Comparison of ENCODE assay signal across 1 cellular context in the genomic region with DNA sequence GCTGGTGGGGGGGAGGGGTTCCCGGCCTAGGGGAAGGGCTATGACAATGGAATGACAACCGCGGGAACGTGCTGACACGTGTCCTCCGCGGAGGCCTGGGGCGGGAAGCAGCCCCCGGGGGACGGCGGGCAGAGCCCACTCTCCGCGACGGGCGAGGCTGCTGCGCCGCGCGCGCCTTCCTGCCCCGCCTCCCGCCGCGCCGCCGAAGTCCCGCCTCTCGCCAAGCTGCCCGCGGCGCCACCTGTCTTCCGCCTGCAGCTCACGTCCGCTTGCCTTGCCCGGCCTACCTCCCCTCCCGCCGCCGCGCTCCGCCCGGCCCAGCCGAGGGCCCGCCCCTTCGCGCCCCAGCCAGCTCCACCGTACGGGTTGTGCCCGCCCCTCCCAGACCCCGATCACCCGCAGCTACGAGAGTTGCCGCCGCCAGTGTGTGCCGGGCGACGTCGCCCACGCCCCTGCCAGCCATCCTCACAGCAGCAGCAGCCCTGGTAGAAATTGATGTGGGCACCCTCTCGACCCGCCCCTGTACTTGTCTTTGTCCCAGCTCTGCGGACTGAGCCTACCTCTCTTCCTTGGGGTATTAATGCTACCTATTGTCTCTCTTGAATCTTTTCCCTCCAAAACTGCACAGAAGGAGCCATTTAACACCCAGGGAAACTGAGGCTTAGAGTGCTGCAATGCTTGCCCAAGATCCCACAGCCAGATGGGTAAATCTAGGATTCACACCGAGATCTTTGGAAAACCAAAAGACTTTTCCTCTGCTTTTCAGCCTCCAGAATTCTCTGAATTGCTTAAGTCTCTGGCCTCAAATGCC.
A peak's percentile ranks its signal among the peaks of the same experiment; 100 is the strongest.
TF ChIP-seq lines count a peak whose summit lies in the region.

A gene with protein sequence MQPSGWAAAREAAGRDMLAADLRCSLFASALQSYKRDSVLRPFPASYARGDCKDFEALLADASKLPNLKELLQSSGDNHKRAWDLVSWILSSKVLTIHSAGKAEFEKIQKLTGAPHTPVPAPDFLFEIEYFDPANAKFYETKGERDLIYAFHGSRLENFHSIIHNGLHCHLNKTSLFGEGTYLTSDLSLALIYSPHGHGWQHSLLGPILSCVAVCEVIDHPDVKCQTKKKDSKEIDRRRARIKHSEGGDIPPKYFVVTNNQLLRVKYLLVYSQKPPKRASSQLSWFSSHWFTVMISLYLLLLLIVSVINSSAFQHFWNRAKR (minus strand): TSS at position 180 of the 811 bp plus-strand sequence. CDS start 457 bp downstream, outside the sequence.

TF ChIP-seq in HepG2, 621 proteins besides CTCF, POLR2A, EP300 and RAD21 (continued from another document and continues in another):
- no peak for TF ChIP-seq HOXA9 (CRISPR knock-in tag; IDR thresholded peaks at IDR 0.05; ENCODE audit: borderline replicate concordance)
- no peak for TF ChIP-seq ATF1 (CRISPR knock-in tag; IDR thresholded peaks at IDR 0.05)
- no peak for TF ChIP-seq LCORL (IDR thresholded peaks at IDR 0.05)
- TF ChIP-seq LCORL (CRISPR knock-in tag; IDR thresholded peaks at IDR 0.05) = no peak
- TF ChIP-seq, protein P1, sequence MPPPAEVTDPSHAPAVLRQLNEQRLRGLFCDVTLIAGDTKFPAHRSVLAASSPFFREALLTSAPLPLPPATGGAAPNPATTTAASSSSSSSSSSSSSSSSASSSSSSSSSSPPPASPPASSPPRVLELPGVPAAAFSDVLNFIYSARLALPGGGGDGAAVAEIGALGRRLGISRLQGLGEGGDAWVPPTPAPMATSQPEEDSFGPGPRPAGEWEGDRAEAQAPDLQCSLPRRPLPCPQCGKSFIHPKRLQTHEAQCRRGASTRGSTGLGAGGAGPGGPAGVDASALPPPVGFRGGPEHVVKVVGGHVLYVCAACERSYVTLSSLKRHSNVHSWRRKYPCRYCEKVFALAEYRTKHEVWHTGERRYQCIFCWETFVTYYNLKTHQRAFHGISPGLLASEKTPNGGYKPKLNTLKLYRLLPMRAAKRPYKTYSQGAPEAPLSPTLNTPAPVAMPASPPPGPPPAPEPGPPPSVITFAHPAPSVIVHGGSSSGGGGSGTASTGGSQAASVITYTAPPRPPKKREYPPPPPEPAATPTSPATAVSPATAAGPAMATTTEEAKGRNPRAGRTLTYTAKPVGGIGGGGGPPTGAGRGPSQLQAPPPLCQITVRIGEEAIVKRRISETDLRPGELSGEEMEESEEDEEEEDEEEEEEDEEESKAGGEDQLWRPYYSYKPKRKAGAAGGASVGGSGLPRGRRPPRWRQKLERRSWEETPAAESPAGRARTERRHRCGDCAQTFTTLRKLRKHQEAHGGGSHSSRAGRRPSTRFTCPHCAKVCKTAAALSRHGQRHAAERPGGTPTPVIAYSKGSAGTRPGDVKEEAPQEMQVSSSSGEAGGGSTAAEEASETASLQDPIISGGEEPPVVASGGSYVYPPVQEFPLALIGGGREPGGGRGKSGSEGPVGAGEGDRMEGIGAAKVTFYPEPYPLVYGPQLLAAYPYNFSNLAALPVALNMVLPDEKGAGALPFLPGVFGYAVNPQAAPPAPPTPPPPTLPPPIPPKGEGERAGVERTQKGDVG (CRISPR knock-in tag; IDR thresholded peaks at IDR 0.05; ENCODE audit: borderline replicate concordance) = no peak
- no peak; the same call in 1 of the 2 replicates for TF ChIP-seq PHF8 (CRISPR knock-in tag; IDR thresholded peaks at IDR 0.05)
- no peak for TF ChIP-seq ARHGAP35 (CRISPR knock-in tag; IDR thresholded peaks at IDR 0.05; ENCODE audit: borderline replicate concordance)
- TF ChIP-seq ZBTB7A (CRISPR knock-in tag; IDR thresholded peaks at IDR 0.05) = no peak
- TF ChIP-seq ZNF792 (CRISPR knock-in tag; IDR thresholded peaks at IDR 0.05) = no peak
- TF ChIP-seq ZNF629 (CRISPR knock-in tag; conservative IDR thresholded peaks at IDR 0.05) = no peak
- TF ChIP-seq ZNF770 (CRISPR knock-in tag; IDR thresholded peaks at IDR 0.05) = peak; percentile 51; the same call in 1 of the 2 replicates
- no peak; the same call in 1 of the 2 replicates for TF ChIP-seq ZNF253 (CRISPR knock-in tag; IDR thresholded peaks at IDR 0.05; ENCODE audit: borderline replicate concordance)
- TF ChIP-seq ZBTB3 (CRISPR knock-in tag; IDR thresholded peaks at IDR 0.05; ENCODE audit: borderline replicate concordance, low read depth) = no peak
- TF ChIP-seq, protein P2, sequence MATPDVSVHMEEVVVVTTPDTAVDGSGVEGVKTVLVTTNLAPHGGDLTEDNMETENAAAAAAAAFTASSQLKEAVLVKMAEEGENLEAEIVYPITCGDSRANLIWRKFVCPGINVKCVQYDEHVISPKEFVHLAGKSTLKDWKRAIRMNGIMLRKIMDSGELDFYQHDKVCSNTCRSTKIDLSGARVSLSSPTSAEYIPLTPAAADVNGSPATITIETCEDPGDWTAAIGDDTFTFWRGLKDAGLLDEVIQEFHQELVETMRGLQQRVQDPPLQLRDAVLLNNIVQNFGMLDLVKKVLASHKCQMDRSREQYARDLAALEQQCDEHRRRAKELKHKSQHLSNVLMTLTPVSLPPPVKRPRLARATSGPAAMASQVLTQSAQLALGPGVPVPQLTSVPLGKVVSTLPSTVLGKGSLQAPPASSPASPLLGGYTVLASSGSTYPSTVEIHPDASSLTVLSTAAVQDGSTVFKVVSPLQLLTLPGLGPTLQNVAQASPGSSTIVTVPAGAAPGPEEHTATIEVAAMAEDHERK (CRISPR knock-in tag; IDR thresholded peaks at IDR 0.05; ENCODE audit: low read depth) = no peak
- no peak for TF ChIP-seq NCOR1 (IDR thresholded peaks at IDR 0.05; ENCODE audit: borderline replicate concordance, low read length)
- TF ChIP-seq HDAC6 (IDR thresholded peaks at IDR 0.05; ENCODE audit: low read depth, low read length) = no peak
- peak; percentile 43; the same call in 1 of the 2 replicates for TF ChIP-seq GMEB1 (CRISPR knock-in tag; IDR thresholded peaks at IDR 0.05; ENCODE audit: borderline replicate concordance)
- no peak; the same call in 1 of the 2 replicates for TF ChIP-seq ZMAT3 (CRISPR knock-in tag; conservative IDR thresholded peaks at IDR 0.05)
- no peak for TF ChIP-seq ZHX1 (CRISPR knock-in tag; IDR thresholded peaks at IDR 0.05; ENCODE audit: low read depth)
- no peak for TF ChIP-seq MBNL3 (CRISPR knock-in tag; conservative IDR thresholded peaks at IDR 0.05)
- TF ChIP-seq ZBTB20 (CRISPR knock-in tag; IDR thresholded peaks at IDR 0.05; ENCODE audit: borderline replicate concordance, low read depth) = no peak
- no peak for TF ChIP-seq SP1 (IDR thresholded peaks at IDR 0.05)
- peak; percentile 68 for TF ChIP-seq SP1 (CRISPR knock-in tag; IDR thresholded peaks at IDR 0.05)
- no peak for TF ChIP-seq KMT2A (CRISPR knock-in tag; IDR thresholded peaks at IDR 0.05)
- TF ChIP-seq TCF7L2 (IDR thresholded peaks at IDR 0.05; ENCODE audit: low read depth, low read length) = no peak
- no peak for TF ChIP-seq PCBP2 (optimal IDR thresholded peaks at IDR 0.05; ENCODE audit: low read depth, low read length, poor library complexity, severe bottlenecking)
- TF ChIP-seq, protein P3, sequence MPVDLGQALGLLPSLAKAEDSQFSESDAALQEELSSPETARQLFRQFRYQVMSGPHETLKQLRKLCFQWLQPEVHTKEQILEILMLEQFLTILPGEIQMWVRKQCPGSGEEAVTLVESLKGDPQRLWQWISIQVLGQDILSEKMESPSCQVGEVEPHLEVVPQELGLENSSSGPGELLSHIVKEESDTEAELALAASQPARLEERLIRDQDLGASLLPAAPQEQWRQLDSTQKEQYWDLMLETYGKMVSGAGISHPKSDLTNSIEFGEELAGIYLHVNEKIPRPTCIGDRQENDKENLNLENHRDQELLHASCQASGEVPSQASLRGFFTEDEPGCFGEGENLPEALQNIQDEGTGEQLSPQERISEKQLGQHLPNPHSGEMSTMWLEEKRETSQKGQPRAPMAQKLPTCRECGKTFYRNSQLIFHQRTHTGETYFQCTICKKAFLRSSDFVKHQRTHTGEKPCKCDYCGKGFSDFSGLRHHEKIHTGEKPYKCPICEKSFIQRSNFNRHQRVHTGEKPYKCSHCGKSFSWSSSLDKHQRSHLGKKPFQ (CRISPR knock-in tag; IDR thresholded peaks at IDR 0.05; ENCODE audit: insufficient replicate concordance) = no peak
- TF ChIP-seq ZNF878 (CRISPR knock-in tag; IDR thresholded peaks at IDR 0.05) = no peak
- TF ChIP-seq POLR2G (IDR thresholded peaks at IDR 0.05; ENCODE audit: low read depth, low read length) = peak; percentile 67
- peak; percentile 64 for TF ChIP-seq ZNF574 (CRISPR knock-in tag; IDR thresholded peaks at IDR 0.05)
- peak; percentile 92 for TF ChIP-seq HINFP (CRISPR knock-in tag; IDR thresholded peaks at IDR 0.05; ENCODE audit: low read depth)
- no peak for TF ChIP-seq ZBTB21 (CRISPR knock-in tag; IDR thresholded peaks at IDR 0.05)
- no peak for TF ChIP-seq ZNF775 (CRISPR knock-in tag; IDR thresholded peaks at IDR 0.05; ENCODE audit: borderline replicate concordance)
- no peak for TF ChIP-seq BRD4 (CRISPR knock-in tag; IDR thresholded peaks at IDR 0.05)
- peak; percentile 84; the same call in 1 of the 2 replicates for TF ChIP-seq MXD4 (CRISPR knock-in tag; IDR thresholded peaks at IDR 0.05)
- TF ChIP-seq MATR3 (CRISPR knock-in tag; IDR thresholded peaks at IDR 0.05) = no peak
- no peak for TF ChIP-seq TBP (CRISPR knock-in tag; IDR thresholded peaks at IDR 0.05)
- no peak for TF ChIP-seq MLLT10 (CRISPR knock-in tag; IDR thresholded peaks at IDR 0.05)
- TF ChIP-seq ADNP (CRISPR knock-in tag; IDR thresholded peaks at IDR 0.05) = no peak
- no peak for TF ChIP-seq ZNF547 (CRISPR knock-in tag; IDR thresholded peaks at IDR 0.05)
- TF ChIP-seq ZNF614 (CRISPR knock-in tag; IDR thresholded peaks at IDR 0.05; ENCODE audit: borderline replicate concordance) = no peak
- no peak for TF ChIP-seq U2AF2 (IDR thresholded peaks at IDR 0.05; ENCODE audit: low read depth, low read length)
